In genomic region chr20:36435799-36436541, GRCh38 we compare ENCODE assay signal across 9 cellular contexts.
DNase-seq lines count a peak whose midpoint lies in the region; ATAC-seq and TF ChIP-seq lines count a peak whose summit lies in the region.
"Had no signal": no experiment of that assay in that cellular context is flagged by ENCODE, and none has a peak within 500 bp of the region (broad histone marks: within the 10 kb centered on the region; RNA-seq: fewer than 3 reads in every experiment).

No MANE protein-coding gene starts in this region.

- H3K27ac ChIP-seq in AG04450 (ENCODE audit: low read depth, low read length): no peak overlapping the region

- CTCF ChIA-PET in AG04450 (lab: Charles Lee): no interaction called here

- H3K4me3 Mint-ChIP-seq in T-helper 1 cell treated with Interleukin-12 subunit alpha and Interleukin-12 subunit beta and Interleukin-4 antibody, amounts not matched to agents 30 μg/mL and 1 μg/mL, for 36 hours: peak overlapping the region; percentile 46

- no peaks in the 10 kb centered on the region; the same call in 1 of the 2 replicates for H3K9me3 ChIP-seq in AG04450 (ENCODE audit: control insufficient read depth, insufficient read depth, low read length)

- TF ChIP-seq CTCF in AG04450 (IDR thresholded peaks at IDR 0.05; ENCODE audit: low read depth, low read length): no peak

- H3K27me3 ChIP-seq in AG04450 (ENCODE audit: control insufficient read depth, insufficient read depth, low read length): peaks cover 20% of the 10 kb centered on the region

- peaks cover 3% of the 10 kb centered on the region for H3K27me3 Mint-ChIP-seq in T-helper 1 cell treated with Interleukin-12 subunit alpha and Interleukin-12 subunit beta and Interleukin-4 antibody, amounts not matched to agents 30 μg/mL and 1 μg/mL, for 36 hours (ENCODE audit: low read depth)

- POLR2A ChIA-PET in AG04450 (lab: Yijun Ruan, JAX): no interaction called here

- H3K4me1 Mint-ChIP-seq in T-helper 1 cell treated with Interleukin-12 subunit alpha and Interleukin-12 subunit beta and Interleukin-4 antibody, amounts not matched to agents 30 μg/mL and 1 μg/mL, for 36 hours (ENCODE audit: low read depth): peaks cover 5% of the 10 kb centered on the region
- H3K4me1 Mint-ChIP-seq: nephron had no signal

- H3K4me3 ChIP-seq in AG04450 (ENCODE audit: low read depth, low read length): peak overlapping the region; percentile 38
- H3K4me3 ChIP-seq in skeletal muscle cell (ENCODE audit: low read depth, low read length): peak overlapping the region; percentile 41

- DNase-seq in AG04450 (ENCODE audit: low read depth, low spot score): no peak
- DNase-seq in HT-29 (ENCODE audit: low spot score): peak; percentile 76
- peak; percentile 33 for DNase-seq in amniotic epithelial cell (ENCODE audit: low read depth)
- peak; percentile 57 for DNase-seq in hepatic stellate cell (ENCODE audit: low spot score)
- peak; percentile 8 for DNase-seq in skeletal muscle cell (ENCODE audit: low read depth)
- no peak for DNase-seq in NCI-H1092 (lab: John Stamatoyannopoulos, UW)

- H3K9me3 Mint-ChIP-seq in T-helper 1 cell treated with Interleukin-12 subunit alpha and Interleukin-12 subunit beta and Interleukin-4 antibody, amounts not matched to agents 30 μg/mL and 1 μg/mL, for 36 hours: no peaks in the 10 kb centered on the region
- H3K9me3 Mint-ChIP-seq: nephron had no signal

- no peak overlapping the region for H3K27ac Mint-ChIP-seq in T-helper 1 cell treated with Interleukin-12 subunit alpha and Interleukin-12 subunit beta and Interleukin-4 antibody, amounts not matched to agents 30 μg/mL and 1 μg/mL, for 36 hours
- H3K27ac Mint-ChIP-seq: nephron had no signal

- ATAC-seq in GM21825 (IDR thresholded peaks at IDR 0.05; ENCODE audit: unreplicated experiment): no peak

- no peaks in the 10 kb centered on the region for H3K36me3 Mint-ChIP-seq in T-helper 1 cell treated with Interleukin-12 subunit alpha and Interleukin-12 subunit beta and Interleukin-4 antibody, amounts not matched to agents 30 μg/mL and 1 μg/mL, for 36 hours (ENCODE audit: low read depth)

Comparison
In these comparisons a context has a peak if more than half of its experiments do, and no peak if none do; other contexts are left out.
1. DNase-seq: peak in HT-29 (single experiment), amniotic epithelial cell (single experiment), hepatic stellate cell (single experiment) and skeletal muscle cell (single experiment); none in AG04450 (single experiment) and NCI-H1092 (single experiment).